16 cellular contexts compared by ENCODE assay signal in the genomic region with DNA sequence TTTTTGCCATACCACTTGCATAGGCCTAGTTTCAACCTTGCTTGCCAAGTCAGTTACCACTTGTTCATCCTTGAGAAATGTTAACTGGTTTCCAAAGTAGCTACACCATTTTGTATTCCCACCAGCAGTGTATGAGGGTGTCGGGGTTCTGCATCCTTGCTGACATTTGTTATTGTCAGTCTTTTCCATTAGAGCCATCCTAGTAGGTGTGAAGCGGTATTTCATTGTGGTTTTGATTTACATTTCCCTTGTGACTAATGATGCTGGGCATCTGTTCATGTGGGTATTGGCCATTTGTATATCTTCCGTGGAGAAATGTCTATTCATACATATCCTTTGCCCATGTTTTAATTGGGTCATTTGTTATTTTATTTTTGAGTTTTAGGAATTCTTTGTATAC. TPM values are rescaled to one million over a fixed set of nuclear protein-coding genes. Genes with fewer than 3 reads are reported as not detected.
DNase-seq lines count a peak whose midpoint lies in the region; ATAC-seq and TF ChIP-seq lines count a peak whose summit lies in the region.
"Had no signal": no experiment of that assay in that cellular context is flagged by ENCODE, and none has a peak within 500 bp of the region (broad histone marks: within the 10 kb centered on the region; RNA-seq: fewer than 3 reads in every experiment).

No MANE protein-coding gene starts in this region.

- no peak for TF ChIP-seq CTCF in VCaP (conservative IDR thresholded peaks at IDR 0.05)

- DNase-seq in LHCN-M2 (ENCODE audit: low read depth) (peak; percentile 47), myocyte (ENCODE audit: low read depth) (peak; percentile 16), SIG-M5 treated with dmso at 0.1 percent for 504 hours (lab: John Stamatoyannopoulos, UW; ENCODE audit: unreplicated experiment) (no peak), LoVo (ENCODE audit: low spot score) (no peak)
- DNase-seq in activated T-cell treated with anti-CD3 and anti-CD28 coated beads, Interleukin-2, amount 50 U/mL, for 4 hours: no peak
- DNase-seq: Caco-2; CD4-positive, CD25-positive, alpha-beta regulatory T cell; CD8-positive, alpha-beta T cell; DMS153; DND-41; GOT3; HFFc6 had no signal

- H3K36me3 Mint-ChIP-seq in activated T-cell treated with anti-CD3 and anti-CD28 coated beads, Interleukin-2, amount 50 U/mL, for 4 hours (ENCODE audit: insufficient read depth): peaks cover 29% of the 10 kb centered on the region

- no peaks in the 10 kb centered on the region for H3K27me3 Mint-ChIP-seq in activated T-cell treated with anti-CD3 and anti-CD28 coated beads, Interleukin-2, amount 50 U/mL, for 4 hours (ENCODE audit: low read depth)
- H3K27me3 Mint-ChIP-seq: B cell; CD4-positive, CD25-positive, alpha-beta regulatory T cell had no signal

- no peaks in the 10 kb centered on the region for H3K9me3 Mint-ChIP-seq in activated T-cell treated with anti-CD3 and anti-CD28 coated beads, Interleukin-2, amount 50 U/mL, for 4 hours
- H3K9me3 Mint-ChIP-seq: CD4-positive, CD25-positive, alpha-beta regulatory T cell; CD8-positive, alpha-beta T cell; HFFc6 had no signal

- ATAC-seq in activated T-cell treated with anti-CD3 and anti-CD28 coated beads, Interleukin-2, amount 50 U/mL, for 4 hours: no peak
- ATAC-seq: CD8-positive, alpha-beta T cell had no signal

- H3K4me3 Mint-ChIP-seq in activated T-cell treated with anti-CD3 and anti-CD28 coated beads, Interleukin-2, amount 50 U/mL, for 4 hours: no peak overlapping the region
- H3K4me3 Mint-ChIP-seq: B cell; CD4-positive, CD25-positive, alpha-beta regulatory T cell; CD8-positive, alpha-beta T cell; HFFc6 had no signal

- no peaks in the 10 kb centered on the region for H3K4me1 Mint-ChIP-seq in activated T-cell treated with anti-CD3 and anti-CD28 coated beads, Interleukin-2, amount 50 U/mL, for 4 hours (ENCODE audit: low read depth)
- H3K4me1 Mint-ChIP-seq: B cell had no signal

- H3K27ac ChIP-seq in VCaP: peak overlapping the region; percentile 74
- H3K27ac ChIP-seq: BLaER1, C4-2B had no signal

RNA-seq across cellular contexts. Expression of a gene that starts 27.6 kb away (rescaled TPM):
- total RNA-seq in LHCN-M2 (2014; rRNA removed) (5.1 and 5.6 TPM in 2 replicates), myocyte (2.9 and 4.5 TPM in 2 replicates)
- 3.6 TPM for polyA plus RNA-seq in LHCN-M2 (2012)
- polyA plus RNA-seq in myocyte (2012): 19.3 TPM
- total RNA-seq in activated T-cell treated with anti-CD3 and anti-CD28 coated beads, Interleukin-2, amount 50 U/mL, for 4 hours: under 1 TPM in 1 of 3 donors, not detected in 2; 0.16 TPM
- total RNA-seq: CD4-positive, CD25-positive, alpha-beta regulatory T cell had no signal

RNA-seq across cellular contexts. Expression of a gene that starts 41.1 kb away (rescaled TPM):
- total RNA-seq in LHCN-M2 (2014; rRNA removed) (12.7 and 14.5 TPM in 2 replicates), myocyte (13.6 and 20.6 TPM in 2 replicates)
- 10.2 TPM for polyA plus RNA-seq in LHCN-M2 (2012)
- 12.0 TPM for polyA plus RNA-seq in myocyte (2012)
- 1 to 10 TPM; 7.8 to 8.5 (median 7.8) TPM for total RNA-seq in activated T-cell treated with anti-CD3 and anti-CD28 coated beads, Interleukin-2, amount 50 U/mL, for 4 hours

Comparison
In these comparisons a context has a peak if more than half of its experiments do, and no peak if none do; other contexts are left out.
1. DNase-seq: peak in LHCN-M2 (single experiment) and myocyte (single experiment); none in SIG-M5 treated with dmso at 0.1 percent for 504 hours (single experiment), LoVo (single experiment) and activated T-cell treated with anti-CD3 and anti-CD28 coated beads, Interleukin-2, amount 50 U/mL, for 4 hours (single experiment).